16 cellular contexts compared by ENCODE assay signal in genomic region chr14:64737391-64738305, GRCh38. TPM values are rescaled to one million over a fixed set of nuclear protein-coding genes. Genes with fewer than 3 reads are reported as not detected.
DNase-seq lines count a peak whose midpoint lies in the region; ATAC-seq and TF ChIP-seq lines count a peak whose summit lies in the region.
"Had no signal": no experiment of that assay in that cellular context is flagged by ENCODE, and none has a peak within 500 bp of the region (broad histone marks: within the 10 kb centered on the region; RNA-seq: fewer than 3 reads in every experiment).

No MANE protein-coding gene starts in this region.

- no peak overlapping the region for H3K9ac ChIP-seq in HUES64 (ENCODE audit: low read depth, low read length)

- peaks cover 6% of the 10 kb centered on the region; the same call in 1 of the 2 replicates for H3K4me1 ChIP-seq in HUES64 (ENCODE audit: insufficient read depth, low read length)
- H3K4me1 ChIP-seq in thoracic aorta (ENCODE audit: control insufficient read depth in 1 of 2, low read depth in 2 of 2) = peaks cover 11 to 52% of the 10 kb centered on the region in 2 donors
- H3K4me1 ChIP-seq: adrenal gland had no signal

- H3K27me3 ChIP-seq in HUES64 (ENCODE audit: insufficient read depth, low read length) (no peaks in the 10 kb centered on the region), thoracic aorta (replicated peaks; ENCODE audit: insufficient read depth) (no peaks in the 10 kb centered on the region)
- H3K27me3 ChIP-seq: adrenal gland, cardiac muscle cell, gastrocnemius medialis, tibial nerve had no signal

- ATAC-seq in thoracic aorta (ENCODE audit: insufficient number of reproducible peaks, low FRiP score, low read depth) (no peak), GM21423 (IDR thresholded peaks at IDR 0.05; ENCODE audit: unreplicated experiment) (no peak), GM19328 (IDR thresholded peaks at IDR 0.05; ENCODE audit: unreplicated experiment) (no peak), HG03439 (IDR thresholded peaks at IDR 0.05; ENCODE audit: unreplicated experiment) (no peak)
- ATAC-seq: SK-N-SH treated with all-trans-retinoic acid at 6 μM for 48 hours had no signal

- H3K27ac ChIP-seq in HUES64 (ENCODE audit: low read depth, low read length) (0 out of 2 replicates have a peak overlapping the region, but pooled peaks have one; percentile 51), coronary artery (peak overlapping the region; percentile 3 to 68), thoracic aorta (peak overlapping the region; percentile 46 to 55)
- H3K27ac ChIP-seq: adrenal gland, cardiac muscle cell, gastrocnemius medialis had no signal

- no peak for TF ChIP-seq CTCF in coronary artery (IDR thresholded peaks at IDR 0.05)
- no peak for TF ChIP-seq CTCF in thoracic aorta (IDR thresholded peaks at IDR 0.05)

- H3K36me3 ChIP-seq in HUES64 (ENCODE audit: insufficient read depth, low read length) = peaks cover 83% of the 10 kb centered on the region
- H3K36me3 ChIP-seq in thoracic aorta = peaks cover 73% of the 10 kb centered on the region
- H3K36me3 ChIP-seq: gastrocnemius medialis had no signal

- no peaks in the 10 kb centered on the region for H3K9me3 ChIP-seq in HUES64 (ENCODE audit: insufficient read depth, low read depth, low read length)
- H3K9me3 ChIP-seq in thoracic aorta = no peaks in the 10 kb centered on the region
- H3K9me3 ChIP-seq: adrenal gland, gastrocnemius medialis, tibial nerve had no signal

- H3K4me3 ChIP-seq in HUES64 (ENCODE audit: low read length) (no peak overlapping the region), coronary artery (no peak overlapping the region), thoracic aorta (no peak overlapping the region)
- H3K4me3 ChIP-seq: adrenal gland, cardiac muscle cell, gastrocnemius medialis, tibial nerve had no signal

- DNase-seq in coronary artery (ENCODE audit: low spot score) (no peak), medulla oblongata (ENCODE audit: extremely low spot score) (peak; percentile 70), thoracic aorta (ENCODE audit: low spot score) (no peak)
- DNase-seq: activated CD4-positive, alpha-beta memory T cell treated with anti-CD3 and anti-CD28 coated beads for 36 hours; adrenal gland; DND-41; erythroblast; gastrocnemius medialis; NCI-H1436 had no signal

- 94% methylated on average over 18 of the region's 18 CpGs for WGBS in HUES64

RNA-seq across cellular contexts. Expression of gene PLEKHG3, which starts 33.4 kb away (rescaled TPM):
- 32.9 TPM for polyA plus RNA-seq in HUES64 (2013, experiment 1 of 2)
- polyA plus RNA-seq in HUES64 (2013, experiment 2 of 2) = 23.8 TPM
- 10 to 100 TPM; 63.2 to 71.5 TPM for total RNA-seq in thoracic aorta
